17 cellular contexts compared by ENCODE assay signal in genomic region chr12:27820564-27820963, GRCh38. TPM values are rescaled to one million over a fixed set of nuclear protein-coding genes. Genes with fewer than 3 reads are reported as not detected.
"Had no signal": no experiment of that assay in that cellular context is flagged by ENCODE, and none has a peak within 500 bp of the region (broad histone marks: within the 10 kb centered on the region; RNA-seq: fewer than 3 reads in every experiment).

No MANE protein-coding gene starts in this region.

- H3K4me3 Mint-ChIP-seq: activated naive CD8-positive, alpha-beta T cell treated with anti-CD3 and anti-CD28 coated beads for 36 hours had no signal

- H3K4me1 ChIP-seq: right lobe of liver had no signal

- H3K4me3 ChIP-seq: esophagus muscularis mucosa, ovary, right lobe of liver had no signal

- DNase-seq: activated CD4-positive, alpha-beta T cell treated with anti-CD3 and anti-CD28 coated beads, Interleukin-2, amount 50 U/mL, for 1 hour; glutamatergic neuron; spleen; stimulated activated CD4-positive, alpha-beta T cell treated with anti-CD3 and anti-CD28 coated beads, Interleukin-1b, Interleukin-23, amount 100 ng/mL, for 48 hours had no signal

- H3K36me3 ChIP-seq: esophagus muscularis mucosa, ovary, right lobe of liver, spleen had no signal

- H3K27me3 ChIP-seq: esophagus muscularis mucosa, ovary, right lobe of liver had no signal

- H3K27ac ChIP-seq: esophagus muscularis mucosa, ovary, right lobe of liver, spleen had no signal

- ATAC-seq: activated CD4-positive, CD25-positive, alpha-beta regulatory T cell treated with anti-CD3 and anti-CD28 coated beads, Interleukin-2, amount 50 U/mL, for 24 hours had no signal

- H3K9me3 ChIP-seq: esophagus muscularis mucosa, ovary, right lobe of liver, spleen had no signal

- H3K27ac Mint-ChIP-seq: activated naive CD8-positive, alpha-beta T cell treated with anti-CD3 and anti-CD28 coated beads for 36 hours had no signal

- H3K9me3 Mint-ChIP-seq: activated naive CD8-positive, alpha-beta T cell treated with anti-CD3 and anti-CD28 coated beads for 36 hours; activated T-helper 1 cell treated with anti-CD3 and anti-CD28 coated beads, Interleukin-12 subunit alpha, Interleukin-12 subunit beta, Interleukin-2, Interleukin-4 antibody, amounts not matched to agents 30 ng/mL and 10 ng/mL and 1 ng/mL, durations not matched to agents 14 hours and 24 hours and 36 hours; naive thymus-derived CD4-positive, alpha-beta T cell; T-cell had no signal

- H3K36me3 Mint-ChIP-seq: activated naive CD8-positive, alpha-beta T cell treated with anti-CD3 and anti-CD28 coated beads for 36 hours; naive thymus-derived CD4-positive, alpha-beta T cell; T-cell had no signal

RNA-seq across cellular contexts. Expression of gene MANSC4, which starts 40.5 kb away (rescaled TPM):
- total RNA-seq: activated naive CD8-positive, alpha-beta T cell treated with anti-CD3 and anti-CD28 coated beads for 36 hours; activated T-helper 1 cell treated with anti-CD3 and anti-CD28 coated beads, Interleukin-12 subunit alpha, Interleukin-12 subunit beta, Interleukin-2, Interleukin-4 antibody, amounts not matched to agents 30 ng/mL and 10 ng/mL and 1 ng/mL, durations not matched to agents 14 hours and 24 hours and 36 hours; dermis microvascular lymphatic vessel endothelial cell; lung microvascular endothelial cell; mononuclear cell; pulmonary artery endothelial cell; right lobe of liver; spleen; T-cell; ureter had no signal
- polyA plus RNA-seq: naive thymus-derived CD4-positive, alpha-beta T cell had no signal
